2 cellular contexts compared by ENCODE assay signal in genomic region chrX:48498374-48498809, GRCh38.
A peak's percentile ranks its signal among the peaks of the same experiment; 100 is the strongest.
TF ChIP-seq lines count a peak whose summit lies in the region.

No MANE protein-coding gene starts in this region.

TF ChIP-seq in HepG2, 621 proteins besides CTCF, POLR2A, EP300 and RAD21:
- TF ChIP-seq TCF7L2 (IDR thresholded peaks at IDR 0.05; ENCODE audit: low read depth, low read length): no peak
- TF ChIP-seq ZSCAN29 (CRISPR knock-in tag; conservative IDR thresholded peaks at IDR 0.05): no peak
- TF ChIP-seq AKAP8 (CRISPR knock-in tag; IDR thresholded peaks at IDR 0.05): no peak
- TF ChIP-seq FOSL2 (CRISPR knock-in tag; IDR thresholded peaks at IDR 0.05): peak; percentile 70
- no peak for TF ChIP-seq GPBP1L1 (CRISPR knock-in tag; IDR thresholded peaks at IDR 0.05)

TF ChIP-seq in GM23338, 12 proteins besides CTCF, POLR2A, EP300 and RAD21:
- TF ChIP-seq JUNB (IDR thresholded peaks at IDR 0.05; ENCODE audit: unreplicated experiment) (no peak), EZH2phosphoT487 (IDR thresholded peaks at IDR 0.05; ENCODE audit: unreplicated experiment) (no peak), NANOG (IDR thresholded peaks at IDR 0.05; ENCODE audit: borderline replicate concordance) (no peak), EZH2 (IDR thresholded peaks at IDR 0.05; ENCODE audit: low read depth, unreplicated experiment) (no peak), ZNF331 (CRISPR knock-in tag; IDR thresholded peaks at IDR 0.05; ENCODE audit: low read depth) (no peak), REST (IDR thresholded peaks at IDR 0.05; ENCODE audit: unreplicated experiment) (no peak), STAT1 (IDR thresholded peaks at IDR 0.05; ENCODE audit: unreplicated experiment) (no peak), ZNF462 (CRISPR knock-in tag; IDR thresholded peaks at IDR 0.05) (no peak), CREB1 (CRISPR knock-in tag; IDR thresholded peaks at IDR 0.05; ENCODE audit: low read depth) (no peak), ZNF114 (CRISPR knock-in tag; IDR thresholded peaks at IDR 0.05) (no peak), POLR2AphosphoS5 (IDR thresholded peaks at IDR 0.05; ENCODE audit: low read depth) (no peak), ETS1 (IDR thresholded peaks at IDR 0.05) (no peak)
